1 cellular context compared by ENCODE assay signal in the genomic region with DNA sequence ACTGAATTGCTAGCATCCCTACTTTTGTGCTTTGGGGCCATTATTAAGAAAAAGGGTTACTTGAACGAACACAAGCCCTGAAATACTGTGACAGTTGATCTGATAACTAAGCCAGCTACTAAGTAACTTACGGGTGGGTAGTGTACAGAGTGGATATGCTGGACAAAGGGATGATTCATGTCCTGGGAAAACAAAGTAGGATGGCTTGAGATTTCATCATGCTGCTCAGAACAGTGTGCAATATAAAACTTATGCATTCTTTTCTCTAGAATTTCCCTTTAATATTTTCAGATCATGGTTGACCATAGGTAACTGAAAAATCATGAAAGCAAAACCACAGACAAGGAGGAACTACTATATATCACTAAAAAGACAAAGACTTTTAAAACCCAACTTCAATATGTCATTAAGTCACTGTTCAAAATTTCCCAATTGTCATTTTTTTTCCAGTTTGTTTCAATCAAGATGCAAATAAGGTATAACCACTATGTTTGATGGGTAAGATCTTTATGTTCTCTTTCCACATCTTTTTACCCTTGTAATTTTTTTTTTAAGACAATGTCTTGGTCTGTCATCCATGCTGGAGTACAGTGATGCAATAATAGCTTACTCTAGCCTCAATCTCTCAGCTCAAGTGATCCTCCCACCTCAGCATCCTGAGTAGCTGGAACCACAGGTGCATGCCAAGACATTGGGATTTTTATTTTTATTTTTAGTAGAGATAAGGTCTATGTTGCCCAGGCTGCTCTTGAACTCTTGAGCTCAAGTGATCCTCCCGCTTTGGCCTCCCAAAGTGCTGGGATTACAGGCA.
A peak's percentile ranks its signal among the peaks of the same experiment; 100 is the strongest.
TF ChIP-seq lines count a peak whose summit lies in the region.

No MANE protein-coding gene starts in this region.

TF ChIP-seq in SK-N-SH, 30 proteins besides CTCF, POLR2A, EP300 and RAD21 (continued from another document):
- TF ChIP-seq NFIC (IDR thresholded peaks at IDR 0.05; ENCODE audit: borderline replicate concordance): peak; percentile 26; the same call in 1 of the 2 replicates
- TF ChIP-seq GATA2 (CRISPR knock-in tag; IDR thresholded peaks at IDR 0.05): no peak
- TF ChIP-seq FOSL2 (IDR thresholded peaks at IDR 0.05; ENCODE audit: borderline replicate concordance, low read depth): peak; percentile 83
- TF ChIP-seq GABPA (IDR thresholded peaks at IDR 0.05; ENCODE audit: low read depth): no peak
- TF ChIP-seq, protein P1, sequence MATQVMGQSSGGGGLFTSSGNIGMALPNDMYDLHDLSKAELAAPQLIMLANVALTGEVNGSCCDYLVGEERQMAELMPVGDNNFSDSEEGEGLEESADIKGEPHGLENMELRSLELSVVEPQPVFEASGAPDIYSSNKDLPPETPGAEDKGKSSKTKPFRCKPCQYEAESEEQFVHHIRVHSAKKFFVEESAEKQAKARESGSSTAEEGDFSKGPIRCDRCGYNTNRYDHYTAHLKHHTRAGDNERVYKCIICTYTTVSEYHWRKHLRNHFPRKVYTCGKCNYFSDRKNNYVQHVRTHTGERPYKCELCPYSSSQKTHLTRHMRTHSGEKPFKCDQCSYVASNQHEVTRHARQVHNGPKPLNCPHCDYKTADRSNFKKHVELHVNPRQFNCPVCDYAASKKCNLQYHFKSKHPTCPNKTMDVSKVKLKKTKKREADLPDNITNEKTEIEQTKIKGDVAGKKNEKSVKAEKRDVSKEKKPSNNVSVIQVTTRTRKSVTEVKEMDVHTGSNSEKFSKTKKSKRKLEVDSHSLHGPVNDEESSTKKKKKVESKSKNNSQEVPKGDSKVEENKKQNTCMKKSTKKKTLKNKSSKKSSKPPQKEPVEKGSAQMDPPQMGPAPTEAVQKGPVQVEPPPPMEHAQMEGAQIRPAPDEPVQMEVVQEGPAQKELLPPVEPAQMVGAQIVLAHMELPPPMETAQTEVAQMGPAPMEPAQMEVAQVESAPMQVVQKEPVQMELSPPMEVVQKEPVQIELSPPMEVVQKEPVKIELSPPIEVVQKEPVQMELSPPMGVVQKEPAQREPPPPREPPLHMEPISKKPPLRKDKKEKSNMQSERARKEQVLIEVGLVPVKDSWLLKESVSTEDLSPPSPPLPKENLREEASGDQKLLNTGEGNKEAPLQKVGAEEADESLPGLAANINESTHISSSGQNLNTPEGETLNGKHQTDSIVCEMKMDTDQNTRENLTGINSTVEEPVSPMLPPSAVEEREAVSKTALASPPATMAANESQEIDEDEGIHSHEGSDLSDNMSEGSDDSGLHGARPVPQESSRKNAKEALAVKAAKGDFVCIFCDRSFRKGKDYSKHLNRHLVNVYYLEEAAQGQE (IDR thresholded peaks at IDR 0.05; ENCODE audit: low read depth, low read length): 0 out of 2 replicates have a peak, but pooled peaks have one; percentile 32
- TF ChIP-seq, protein P2, sequence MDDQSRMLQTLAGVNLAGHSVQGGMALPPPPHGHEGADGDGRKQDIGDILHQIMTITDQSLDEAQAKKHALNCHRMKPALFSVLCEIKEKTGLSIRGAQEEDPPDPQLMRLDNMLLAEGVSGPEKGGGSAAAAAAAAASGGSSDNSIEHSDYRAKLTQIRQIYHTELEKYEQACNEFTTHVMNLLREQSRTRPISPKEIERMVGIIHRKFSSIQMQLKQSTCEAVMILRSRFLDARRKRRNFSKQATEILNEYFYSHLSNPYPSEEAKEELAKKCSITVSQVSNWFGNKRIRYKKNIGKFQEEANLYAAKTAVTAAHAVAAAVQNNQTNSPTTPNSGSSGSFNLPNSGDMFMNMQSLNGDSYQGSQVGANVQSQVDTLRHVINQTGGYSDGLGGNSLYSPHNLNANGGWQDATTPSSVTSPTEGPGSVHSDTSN (IDR thresholded peaks at IDR 0.05): peak; percentile 80
